8 cellular contexts compared by ENCODE assay signal in genomic region chr1:174964261-174964984, GRCh38. TPM values are rescaled to one million over a fixed set of nuclear protein-coding genes. Genes with fewer than 3 reads are reported as not detected.
A peak's percentile ranks its signal among the peaks of the same experiment; 100 is the strongest.
DNase-seq lines count a peak whose midpoint lies in the region; ATAC-seq and TF ChIP-seq lines count a peak whose summit lies in the region.

No MANE protein-coding gene starts in this region.

- H3K27me3 ChIP-seq in GM23338 (ENCODE audit: insufficient read depth) (no peaks in the 10 kb centered on the region), neutrophil (no peaks in the 10 kb centered on the region)

- TF ChIP-seq CTCF in GM23338 (conservative IDR thresholded peaks at IDR 0.05; ENCODE audit: low read depth in 2 of 2) = no peak
- TF ChIP-seq CTCF in neutrophil (IDR thresholded peaks at IDR 0.05) = no peak
- TF ChIP-seq CTCF in GM13977 (IDR thresholded peaks at IDR 0.05; ENCODE audit: extremely low read depth, insufficient read depth, missing control alignments) = no peak

- no peak overlapping the region for H3K4me2 ChIP-seq in GM23338

- peaks cover 4% of the 10 kb centered on the region for H3K27me3 Mint-ChIP-seq in GM23338 (ENCODE audit: insufficient read depth, low read depth, poor library complexity)
- no peaks in the 10 kb centered on the region for H3K27me3 Mint-ChIP-seq in dendritic cell treated with granulocyte-macrophage colony-stimulating factor and Interleukin-4, amounts not matched to agents 40 ng/mL and 50 ng/mL, for 4 days

- no peaks in the 10 kb centered on the region for H3K9me2 ChIP-seq in GM23338 (ENCODE audit: insufficient read depth)

- intact Hi-C loops in dendritic cell treated with granulocyte-macrophage colony-stimulating factor and Interleukin-4, amounts not matched to agents 40 ng/mL and 50 ng/mL, for 4 days (cut with micrococcal nuclease) = no loop called here

- H3K9me3 Mint-ChIP-seq in GM23338 = no peaks in the 10 kb centered on the region
- no peaks in the 10 kb centered on the region for H3K9me3 Mint-ChIP-seq in dendritic cell treated with granulocyte-macrophage colony-stimulating factor and Interleukin-4, amounts not matched to agents 40 ng/mL and 50 ng/mL, for 4 days

- peaks cover 11% of the 10 kb centered on the region for H4K20me1 ChIP-seq in GM23338 (replicated peaks; ENCODE audit: insufficient read depth)

- H3K79me2 ChIP-seq in GM23338 (replicated peaks; ENCODE audit: insufficient read depth) = 0 out of 2 replicates have a peak, but pooled peaks cover 6% of the 10 kb centered on the region

- no peak overlapping the region for H3K4me3 Mint-ChIP-seq in GM23338
- no peak overlapping the region for H3K4me3 Mint-ChIP-seq in dendritic cell treated with granulocyte-macrophage colony-stimulating factor and Interleukin-4, amounts not matched to agents 40 ng/mL and 50 ng/mL, for 4 days

- H3K27ac ChIP-seq in GM23338 (ENCODE audit: low read depth) (peak overlapping the region; percentile 72), neutrophil (peak overlapping the region; percentile 95)

- ATAC-seq in GM23338 = no peak
- no peak for ATAC-seq in GM18861 (IDR thresholded peaks at IDR 0.05; ENCODE audit: unreplicated experiment)
- no peak for ATAC-seq in HG03520 (IDR thresholded peaks at IDR 0.05; ENCODE audit: unreplicated experiment)

- peaks cover 33% of the 10 kb centered on the region for H3K36me3 Mint-ChIP-seq in GM23338 (ENCODE audit: low read depth)
- H3K36me3 Mint-ChIP-seq in dendritic cell treated with granulocyte-macrophage colony-stimulating factor and Interleukin-4, amounts not matched to agents 40 ng/mL and 50 ng/mL, for 4 days (ENCODE audit: low read depth) = no peaks in the 10 kb centered on the region

- H3K4me1 ChIP-seq in GM23338 (ENCODE audit: insufficient read depth) (peaks cover 11% of the 10 kb centered on the region; the same call in 1 of the 2 replicates), neutrophil (ENCODE audit: control insufficient read depth in 1 of 2, insufficient read depth in 1 of 2, low read depth in 1 of 2, low read length in 1 of 2) (peaks cover 65 to 73% of the 10 kb centered on the region in 2 experiments)

- in situ Hi-C loops in GM13977 (cut with MboI; ENCODE audit: low pct_unique_long_range_greater_than_20kb, low sequenced_read_pairs, unreplicated experiment) = no loop called here

- no peak overlapping the region for H3K4me3 ChIP-seq in GM23338
- peak overlapping the region; percentile 62 to 69 for H3K4me3 ChIP-seq in neutrophil (ENCODE audit: low read depth in 1 of 2, low read length in 1 of 2)

- H3K27ac Mint-ChIP-seq in GM23338 = peak overlapping the region; percentile 49
- H3K27ac Mint-ChIP-seq in dendritic cell treated with granulocyte-macrophage colony-stimulating factor and Interleukin-4, amounts not matched to agents 40 ng/mL and 50 ng/mL, for 4 days = peak overlapping the region; percentile 77

- no peaks in the 10 kb centered on the region for H3K9me3 ChIP-seq in neutrophil

- no peak overlapping the region for H2AFZ ChIP-seq in GM23338

- DNase-seq in GM23338 (ENCODE audit: low spot score) (no peak), OCI-M2 (lab: John Stamatoyannopoulos, UW; ENCODE audit: unreplicated experiment) (peak; percentile 64), NCI-H1092 treated with DMSO at 0.1 percent for 48 hours (lab: John Stamatoyannopoulos, UW) (no peak), GM13977 (ENCODE audit: low spot score) (no peak)

- H3F3A ChIP-seq in GM23338 (replicated peaks; ENCODE audit: low read depth) = no peaks in the 10 kb centered on the region

- peaks cover 30% of the 10 kb centered on the region for H3K4me1 Mint-ChIP-seq in GM23338
- peaks cover 33% of the 10 kb centered on the region for H3K4me1 Mint-ChIP-seq in dendritic cell treated with granulocyte-macrophage colony-stimulating factor and Interleukin-4, amounts not matched to agents 40 ng/mL and 50 ng/mL, for 4 days (ENCODE audit: low read depth)

- peaks cover 11% of the 10 kb centered on the region; the same call in 1 of the 2 replicates for H3K36me3 ChIP-seq in GM23338 (ENCODE audit: insufficient read depth)
- peaks cover 5% of the 10 kb centered on the region for H3K36me3 ChIP-seq in neutrophil

TF ChIP-seq in GM23338, 12 proteins besides CTCF, POLR2A, EP300 and RAD21:
- TF ChIP-seq, protein P1, sequence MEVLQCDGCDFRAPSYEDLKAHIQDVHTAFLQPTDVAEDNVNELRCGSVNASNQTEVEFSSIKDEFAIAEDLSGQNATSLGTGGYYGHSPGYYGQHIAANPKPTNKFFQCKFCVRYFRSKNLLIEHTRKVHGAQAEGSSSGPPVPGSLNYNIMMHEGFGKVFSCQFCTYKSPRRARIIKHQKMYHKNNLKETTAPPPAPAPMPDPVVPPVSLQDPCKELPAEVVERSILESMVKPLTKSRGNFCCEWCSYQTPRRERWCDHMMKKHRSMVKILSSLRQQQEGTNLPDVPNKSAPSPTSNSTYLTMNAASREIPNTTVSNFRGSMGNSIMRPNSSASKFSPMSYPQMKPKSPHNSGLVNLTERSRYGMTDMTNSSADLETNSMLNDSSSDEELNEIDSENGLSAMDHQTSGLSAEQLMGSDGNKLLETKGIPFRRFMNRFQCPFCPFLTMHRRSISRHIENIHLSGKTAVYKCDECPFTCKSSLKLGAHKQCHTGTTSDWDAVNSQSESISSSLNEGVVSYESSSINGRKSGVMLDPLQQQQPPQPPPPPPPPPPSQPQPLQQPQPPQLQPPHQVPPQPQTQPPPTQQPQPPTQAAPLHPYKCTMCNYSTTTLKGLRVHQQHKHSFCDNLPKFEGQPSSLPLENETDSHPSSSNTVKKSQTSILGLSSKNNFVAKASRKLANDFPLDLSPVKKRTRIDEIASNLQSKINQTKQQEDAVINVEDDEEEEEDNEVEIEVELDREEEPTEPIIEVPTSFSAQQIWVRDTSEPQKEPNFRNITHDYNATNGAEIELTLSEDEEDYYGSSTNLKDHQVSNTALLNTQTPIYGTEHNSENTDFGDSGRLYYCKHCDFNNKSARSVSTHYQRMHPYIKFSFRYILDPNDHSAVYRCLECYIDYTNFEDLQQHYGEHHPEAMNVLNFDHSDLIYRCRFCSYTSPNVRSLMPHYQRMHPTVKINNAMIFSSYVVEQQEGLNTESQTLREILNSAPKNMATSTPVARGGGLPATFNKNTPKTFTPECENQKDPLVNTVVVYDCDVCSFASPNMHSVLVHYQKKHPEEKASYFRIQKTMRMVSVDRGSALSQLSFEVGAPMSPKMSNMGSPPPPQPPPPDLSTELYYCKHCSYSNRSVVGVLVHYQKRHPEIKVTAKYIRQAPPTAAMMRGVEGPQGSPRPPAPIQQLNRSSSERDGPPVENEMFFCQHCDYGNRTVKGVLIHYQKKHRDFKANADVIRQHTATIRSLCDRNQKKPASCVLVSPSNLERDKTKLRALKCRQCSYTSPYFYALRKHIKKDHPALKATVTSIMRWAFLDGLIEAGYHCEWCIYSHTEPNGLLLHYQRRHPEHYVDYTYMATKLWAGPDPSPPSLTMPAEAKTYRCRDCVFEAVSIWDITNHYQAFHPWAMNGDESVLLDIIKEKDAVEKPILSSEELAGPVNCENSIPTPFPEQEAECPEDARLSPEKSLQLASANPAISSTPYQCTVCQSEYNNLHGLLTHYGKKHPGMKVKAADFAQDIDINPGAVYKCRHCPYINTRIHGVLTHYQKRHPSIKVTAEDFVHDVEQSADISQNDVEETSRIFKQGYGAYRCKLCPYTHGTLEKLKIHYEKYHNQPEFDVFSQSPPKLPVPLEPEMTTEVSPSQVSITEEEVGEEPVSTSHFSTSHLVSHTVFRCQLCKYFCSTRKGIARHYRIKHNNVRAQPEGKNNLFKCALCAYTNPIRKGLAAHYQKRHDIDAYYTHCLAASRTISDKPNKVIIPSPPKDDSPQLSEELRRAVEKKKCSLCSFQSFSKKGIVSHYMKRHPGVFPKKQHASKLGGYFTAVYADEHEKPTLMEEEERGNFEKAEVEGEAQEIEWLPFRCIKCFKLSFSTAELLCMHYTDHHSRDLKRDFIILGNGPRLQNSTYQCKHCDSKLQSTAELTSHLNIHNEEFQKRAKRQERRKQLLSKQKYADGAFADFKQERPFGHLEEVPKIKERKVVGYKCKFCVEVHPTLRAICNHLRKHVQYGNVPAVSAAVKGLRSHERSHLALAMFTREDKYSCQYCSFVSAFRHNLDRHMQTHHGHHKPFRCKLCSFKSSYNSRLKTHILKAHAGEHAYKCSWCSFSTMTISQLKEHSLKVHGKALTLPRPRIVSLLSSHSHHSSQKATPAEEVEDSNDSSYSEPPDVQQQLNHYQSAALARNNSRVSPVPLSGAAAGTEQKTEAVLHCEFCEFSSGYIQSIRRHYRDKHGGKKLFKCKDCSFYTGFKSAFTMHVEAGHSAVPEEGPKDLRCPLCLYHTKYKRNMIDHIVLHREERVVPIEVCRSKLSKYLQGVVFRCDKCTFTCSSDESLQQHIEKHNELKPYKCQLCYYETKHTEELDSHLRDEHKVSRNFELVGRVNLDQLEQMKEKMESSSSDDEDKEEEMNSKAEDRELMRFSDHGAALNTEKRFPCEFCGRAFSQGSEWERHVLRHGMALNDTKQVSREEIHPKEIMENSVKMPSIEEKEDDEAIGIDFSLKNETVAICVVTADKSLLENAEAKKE (CRISPR knock-in tag; IDR thresholded peaks at IDR 0.05) = no peak
- no peak for TF ChIP-seq POLR2AphosphoS5 (IDR thresholded peaks at IDR 0.05; ENCODE audit: low read depth)
- no peak for TF ChIP-seq ZNF331 (CRISPR knock-in tag; IDR thresholded peaks at IDR 0.05; ENCODE audit: low read depth)
- no peak for TF ChIP-seq STAT1 (IDR thresholded peaks at IDR 0.05; ENCODE audit: unreplicated experiment)
- TF ChIP-seq EZH2 (IDR thresholded peaks at IDR 0.05; ENCODE audit: low read depth, unreplicated experiment) = no peak
- TF ChIP-seq NANOG (IDR thresholded peaks at IDR 0.05; ENCODE audit: borderline replicate concordance) = no peak
- no peak for TF ChIP-seq CREB1 (CRISPR knock-in tag; IDR thresholded peaks at IDR 0.05; ENCODE audit: low read depth)
- no peak for TF ChIP-seq EZH2phosphoT487 (IDR thresholded peaks at IDR 0.05; ENCODE audit: unreplicated experiment)
- no peak for TF ChIP-seq ETS1 (IDR thresholded peaks at IDR 0.05)
- no peak for TF ChIP-seq ZNF114 (CRISPR knock-in tag; IDR thresholded peaks at IDR 0.05)
- no peak for TF ChIP-seq JUNB (IDR thresholded peaks at IDR 0.05; ENCODE audit: unreplicated experiment)

RNA-seq across cellular contexts. Expression of gene CACYBP, which starts 35.3 kb away (rescaled TPM):
- total RNA-seq in GM23338 (2014; rRNA removed; shearing (Covaris generic)) = 186 and 209 TPM in 2 replicates
- polyA plus RNA-seq in GM23338 (2016; fragmentation: Nextera tagmentation; extraction: Ambion mirVana) = 331 and 453 TPM in 2 replicates

RNA-seq across cellular contexts. Expression of gene MRPS14, which starts 58.8 kb away (rescaled TPM):
- 18.5 and 21.7 TPM in 2 replicates for total RNA-seq in GM23338 (2014; rRNA removed; shearing (Covaris generic))
- 75.7 and 77.7 TPM in 2 replicates for polyA plus RNA-seq in GM23338 (2016; fragmentation: Nextera tagmentation; extraction: Ambion mirVana)
